ENCODE assay signal across 1 cellular context in the genomic region with DNA sequence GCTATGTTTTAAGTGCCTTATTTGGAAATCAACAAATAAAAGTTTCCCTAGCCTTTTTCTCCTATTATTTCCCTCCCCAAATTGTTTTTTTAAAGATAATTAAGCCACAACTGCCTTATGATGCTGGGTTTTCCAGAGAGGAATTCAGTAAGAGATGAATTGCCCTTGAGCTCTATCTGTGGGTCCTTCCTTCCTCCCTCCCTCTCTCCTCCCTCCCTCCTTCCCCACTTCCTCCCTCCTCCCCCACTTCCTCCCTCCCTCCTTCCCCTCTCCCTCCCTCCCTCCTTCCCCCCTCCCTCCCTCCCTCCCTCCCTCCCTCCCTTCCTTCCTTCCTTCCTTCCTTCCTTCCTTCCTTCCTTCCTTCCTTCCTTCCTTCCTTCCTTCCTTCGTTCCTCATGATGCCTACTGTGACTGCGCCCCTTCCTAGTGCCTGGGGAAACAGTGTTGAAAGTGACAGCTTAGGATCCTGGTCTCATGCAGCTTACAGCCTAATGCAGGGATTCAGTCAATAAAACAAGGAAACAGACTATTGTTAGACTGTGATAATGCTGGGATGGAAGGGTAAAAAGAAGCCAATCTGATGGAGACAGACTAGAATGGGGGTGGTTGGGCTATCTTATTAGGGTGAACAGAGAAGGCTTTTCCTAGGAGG.
TF ChIP-seq lines count a peak whose summit lies in the region.

No MANE protein-coding gene starts in this region.

TF ChIP-seq in SK-N-SH treated with all-trans-retinoic acid at 6 μM for 48 hours, 23 proteins besides CTCF, POLR2A, EP300 and RAD21 (continued from another document):
- TF ChIP-seq CSDC2 (CRISPR knock-in tag; IDR thresholded peaks at IDR 0.05), result no peak
- no peak for TF ChIP-seq ISL1 (CRISPR knock-in tag; IDR thresholded peaks at IDR 0.05)
